In genomic region chr6:33856655-33857054, GRCh38 we compare ENCODE assay signal across 10 cellular contexts. TPM values are rescaled to one million over a fixed set of nuclear protein-coding genes. Genes with fewer than 3 reads are reported as not detected.
DNase-seq lines count a peak whose midpoint lies in the region; ATAC-seq and TF ChIP-seq lines count a peak whose summit lies in the region.
"Had no signal": no experiment of that assay in that cellular context is flagged by ENCODE, and none has a peak within 500 bp of the region (broad histone marks: within the 10 kb centered on the region; RNA-seq: fewer than 3 reads in every experiment).

No MANE protein-coding gene starts in this region.

- H3K18ac ChIP-seq in mesendoderm (ENCODE audit: low read length) = no peak overlapping the region

- H4K5ac ChIP-seq in mesendoderm (ENCODE audit: low read length) = no peak overlapping the region

- H3K9ac ChIP-seq in mesendoderm (ENCODE audit: low read length) (no peak overlapping the region), GM23248 (no peak overlapping the region)

- H2BK15ac ChIP-seq in mesendoderm (replicated peaks; ENCODE audit: low read depth) = no peak overlapping the region

- H4K20me1 ChIP-seq in GM23248 (ENCODE audit: insufficient read depth) = no peaks in the 10 kb centered on the region

- intact Hi-C loops in activated CD8-positive, alpha-beta T cell treated with anti-CD3 and anti-CD28 coated beads for 36 hours (cut with micrococcal nuclease) = loop anchor here (10.0 kb wide), 1 partner anchor 168 kb away; no protein-coding TSS in a partner anchor
- intact Hi-C loops in transverse colon (cut with DNase I; ENCODE audit: low total_unique reads) (no loop called here), thyroid gland (cut with DNase I) (no loop called here)

- POLR2A ChIA-PET in activated CD8-positive, alpha-beta T cell treated with anti-CD3 and anti-CD28 coated beads for 36 hours (lab: Charles Lee) = interaction anchor here (1.0 to 2.1 kb wide), 3 partner anchors 30 to 69 kb away, joined by 3 to 5 read pairs (median 4); partner anchors contain the start of gene LEMD2

- H3K4me3 ChIP-seq in mesendoderm (ENCODE audit: low read length) (no peak overlapping the region), transverse colon (no peak overlapping the region), thyroid gland (replicated peaks in 1 of 3) (no peak overlapping the region), GM23248 (no peak overlapping the region)

- no peaks in the 10 kb centered on the region; the same call in 1 of the 2 replicates for H3F3A ChIP-seq in GM23248 (ENCODE audit: insufficient read depth)

- peak overlapping the region; percentile 34 for H2BK5ac ChIP-seq in mesendoderm (ENCODE audit: low read length)

- H3K23ac ChIP-seq in mesendoderm (ENCODE audit: low read length) = no peak overlapping the region

- H2AK5ac ChIP-seq in mesendoderm (ENCODE audit: low read length) = no peak overlapping the region

- H3K79me2 ChIP-seq in mesendoderm (ENCODE audit: control insufficient read depth, insufficient read depth, low read length) (no peaks in the 10 kb centered on the region), GM23248 (ENCODE audit: insufficient read depth) (no peaks in the 10 kb centered on the region)

- H3K27me3 Mint-ChIP-seq in activated CD8-positive, alpha-beta T cell treated with anti-CD3 and anti-CD28 coated beads for 36 hours = peaks cover 18% of the 10 kb centered on the region

- no peak overlapping the region for H3K4me3 Mint-ChIP-seq in activated CD8-positive, alpha-beta T cell treated with anti-CD3 and anti-CD28 coated beads for 36 hours

- H3K36me3 Mint-ChIP-seq in activated CD8-positive, alpha-beta T cell treated with anti-CD3 and anti-CD28 coated beads for 36 hours (ENCODE audit: low read depth) = no peaks in the 10 kb centered on the region

- H3K4ac ChIP-seq in mesendoderm (ENCODE audit: low read depth, low read length) = no peak overlapping the region

- H3K4me1 ChIP-seq in mesendoderm (ENCODE audit: control insufficient read depth, low read depth, low read length) (peaks cover 17% of the 10 kb centered on the region), transverse colon (peaks cover 0 to 8% (median 0%) of the 10 kb centered on the region in 4 donors), thyroid gland (peaks cover 0 to 14% of the 10 kb centered on the region in 2 donors), GM23248 (ENCODE audit: insufficient read depth) (no peaks in the 10 kb centered on the region; the same call in 1 of the 2 replicates)

- no peak overlapping the region for H3K27ac Mint-ChIP-seq in activated CD8-positive, alpha-beta T cell treated with anti-CD3 and anti-CD28 coated beads for 36 hours

- no peak overlapping the region for H2BK120ac ChIP-seq in mesendoderm (ENCODE audit: low read depth, low read length)

- H3K4me1 Mint-ChIP-seq in activated CD8-positive, alpha-beta T cell treated with anti-CD3 and anti-CD28 coated beads for 36 hours (ENCODE audit: low read depth) = peaks cover 35% of the 10 kb centered on the region

- CTCF ChIA-PET in activated CD8-positive, alpha-beta T cell treated with anti-CD3 and anti-CD28 coated beads for 36 hours (lab: Charles Lee) = interaction anchor here (1.0 to 1.3 kb wide), 3 partner anchors 117 to 198 kb away, joined by 3 to 4 read pairs (median 3); no protein-coding TSS in a partner anchor

- no peaks in the 10 kb centered on the region for H3K9me3 Mint-ChIP-seq in activated CD8-positive, alpha-beta T cell treated with anti-CD3 and anti-CD28 coated beads for 36 hours

- no peak overlapping the region for H4K8ac ChIP-seq in mesendoderm (ENCODE audit: low read depth, low read length)

- H3K4me2 ChIP-seq in mesendoderm (ENCODE audit: low read length) = no peak overlapping the region
- no peak overlapping the region for H3K4me2 ChIP-seq in GM23248 (ENCODE audit: unreplicated experiment)

- no peaks in the 10 kb centered on the region for H3K9me3 ChIP-seq in transverse colon
- H3K9me3 ChIP-seq in thyroid gland = no peaks in the 10 kb centered on the region
- H3K9me3 ChIP-seq in GM23248 (ENCODE audit: low read depth) = no peaks in the 10 kb centered on the region

- WGBS in mesendoderm (ENCODE audit: extremely low coverage, insufficient coverage, low lambda C conversion rate) = no CpG with 5 or more reads among the region's 5 CpGs
- 53% methylated on average over 5 of the region's 5 CpGs; no CpG with 5 or more reads in 1 of the 2 donors for WGBS in transverse colon (ENCODE audit: low coverage in 1 of 2), 2 donors
- 93 to 100% methylated on average over 3 of the region's 5 CpGs for WGBS in thyroid gland, 2 donors
- 91 to 100% methylated on average over 5 of the region's 5 CpGs for WGBS in GM23248 (ENCODE audit: low coverage in 1 of 2, low lambda C conversion rate in 2 of 2, missing lambda C conversion rate in 2 of 2), 2 experiments

- TF ChIP-seq CTCF in activated CD8-positive, alpha-beta T cell treated with anti-CD3 and anti-CD28 coated beads for 36 hours (IDR thresholded peaks at IDR 0.05) = no peak
- no peak for TF ChIP-seq CTCF in transverse colon (IDR thresholded peaks at IDR 0.05)
- no peak for TF ChIP-seq CTCF in thyroid gland (IDR thresholded peaks at IDR 0.05)

- DNase-seq in KG1 (lab: John Stamatoyannopoulos, UW) (peak; percentile 26), mesendoderm (no peak), transverse colon (peak; percentile 23), thyroid gland (no peak), GM19240 (ENCODE audit: insufficient read length, low spot score) (no peak), GM23248 (no peak)
- DNase-seq in activated CD8-positive, alpha-beta T cell treated with anti-CD3 and anti-CD28 coated beads for 36 hours = peak; percentile 88
- DNase-seq: cerebellar nuclear complex, NCI-H1105 treated with DMSO at 0.1 percent for 48 hours had no signal

- H3K27me3 ChIP-seq in mesendoderm (ENCODE audit: insufficient read depth, low read length, poor library complexity) (no peaks in the 10 kb centered on the region), transverse colon (peaks cover 7% of the 10 kb centered on the region), thyroid gland (no peaks in the 10 kb centered on the region), GM23248 (replicated peaks; ENCODE audit: insufficient read depth) (no peaks in the 10 kb centered on the region)

- in situ Hi-C loops in transverse colon (cut with MboI; ENCODE audit: low pct_ligation_motif_present in 1 of 4, low pct_unique_long_range_greater_than_20kb in 1 of 4, low sequenced_read_pairs in 3 of 4) (no loop called here), GM23248 (cut with MboI) (no loop called here)

- H3K36me3 ChIP-seq in mesendoderm (ENCODE audit: control insufficient read depth, insufficient read depth, low read length) (no peaks in the 10 kb centered on the region), transverse colon (no peaks in the 10 kb centered on the region), thyroid gland (no peaks in the 10 kb centered on the region), GM23248 (ENCODE audit: low read depth) (no peaks in the 10 kb centered on the region)

- H3K79me1 ChIP-seq in mesendoderm (ENCODE audit: low read length) = no peaks in the 10 kb centered on the region

- TF ChIP-seq POLR2A in transverse colon (IDR thresholded peaks at IDR 0.05) (no peak), thyroid gland (IDR thresholded peaks at IDR 0.05) (no peak)

- H3K56ac ChIP-seq in mesendoderm (ENCODE audit: low read length) = no peak overlapping the region

- H3K9me2 ChIP-seq in GM23248 (ENCODE audit: insufficient read depth) = no peaks in the 10 kb centered on the region

- no peak overlapping the region for H3K27ac ChIP-seq in mesendoderm (ENCODE audit: low read depth, low read length)
- H3K27ac ChIP-seq in transverse colon = no peak overlapping the region
- no peak overlapping the region for H3K27ac ChIP-seq in thyroid gland
- H3K27ac ChIP-seq in GM23248 = no peak overlapping the region

- TF ChIP-seq EP300 in transverse colon (IDR thresholded peaks at IDR 0.05; ENCODE audit: low read depth) = no peak

- peak; percentile 82 for ATAC-seq in activated CD8-positive, alpha-beta T cell treated with anti-CD3 and anti-CD28 coated beads for 36 hours

- no peak overlapping the region for H2AFZ ChIP-seq in GM23248

RNA-seq across cellular contexts. Expression of gene MLN, which starts 52.9 kb away (rescaled TPM):
- total RNA-seq in activated CD8-positive, alpha-beta T cell treated with anti-CD3 and anti-CD28 coated beads for 36 hours = not detected
- not detected for polyA plus RNA-seq in mesendoderm (2013, experiment 1 of 2)
- not detected for polyA plus RNA-seq in mesendoderm (2013, experiment 2 of 2)
- total RNA-seq in transverse colon (not detected), thyroid gland (not detected)
- total RNA-seq in GM23248 (2014; rRNA removed; shearing (Covaris generic)) = not detected in 2 replicates
- polyA plus RNA-seq in GM23248 (2016; fragmentation: Nextera tagmentation; extraction: Ambion mirVana) = not detected in 2 replicates
- total RNA-seq: mononuclear cell had no signal

Comparison
In these comparisons a context has a peak if more than half of its experiments do, and no peak if none do; other contexts are left out.
1. DNase-seq: peak in KG1 (single experiment), activated CD8-positive, alpha-beta T cell treated with anti-CD3 and anti-CD28 coated beads for 36 hours (single experiment) and transverse colon (single experiment); none in mesendoderm (single experiment), thyroid gland (0 of 2), GM19240 (single experiment) and GM23248 (single experiment).